22 cellular contexts compared by ENCODE assay signal in genomic region chr1:22237433-22238093, GRCh38.
"Had no signal": no experiment of that assay in that cellular context is flagged by ENCODE, and none has a peak within 500 bp of the region (broad histone marks: within the 10 kb centered on the region; RNA-seq: fewer than 3 reads in every experiment).

No MANE protein-coding gene starts in this region.

- H3K9me3 Mint-ChIP-seq: activated CD4-positive, alpha-beta memory T cell treated with anti-CD3 and anti-CD28 coated beads for 36 hours; activated naive CD4-positive, alpha-beta T cell treated with anti-CD3 and anti-CD28 coated beads for 36 hours; activated naive CD8-positive, alpha-beta T cell treated with anti-CD3 and anti-CD28 coated beads, Interleukin-2, amount 10 ng/mL, durations not matched to agents 7 days and 5 days; activated T-cell treated with anti-CD3 and anti-CD28 coated beads, Interleukin-2, amount 50 U/mL, for 72 hours; natural killer cell treated with Interleukin-12 subunit alpha and Interleukin-12 subunit beta and Interleukin-15 and Interleukin-18, amount 100 ng/mL, for 72 hours; stimulated activated naive CD8-positive, alpha-beta T cell treated with anti-CD3 and anti-CD28 coated beads, Interleukin-15, Interleukin-2, amounts not matched to agents 100 ng/mL and 50 ng/mL, for 24 hours; T-helper 1 cell treated with Interleukin-12 subunit alpha and Interleukin-12 subunit beta and Interleukin-4 antibody, amounts not matched to agents 30 μg/mL and 1 μg/mL, for 36 hours; type B pancreatic cell had no signal

- ATAC-seq: activated T-cell treated with anti-CD3 and anti-CD28 coated beads, Interleukin-2, amount 50 U/mL, for 72 hours; heart right ventricle; natural killer cell treated with Interleukin-12 subunit alpha and Interleukin-12 subunit beta and Interleukin-15 and Interleukin-18, amount 100 ng/mL, for 72 hours; pancreas; psoas muscle had no signal

- H3K27me3 Mint-ChIP-seq: type B pancreatic cell had no signal

- H3K9me3 ChIP-seq: heart right ventricle, neutrophil, pancreas, psoas muscle, right atrium auricular region had no signal

- H3K27ac Mint-ChIP-seq: activated CD4-positive, alpha-beta memory T cell treated with anti-CD3 and anti-CD28 coated beads for 36 hours; activated naive CD4-positive, alpha-beta T cell treated with anti-CD3 and anti-CD28 coated beads for 36 hours; activated naive CD8-positive, alpha-beta T cell treated with anti-CD3 and anti-CD28 coated beads, Interleukin-2, amount 10 ng/mL, durations not matched to agents 7 days and 5 days; activated T-cell treated with anti-CD3 and anti-CD28 coated beads, Interleukin-2, amount 50 U/mL, for 72 hours; natural killer cell treated with Interleukin-12 subunit alpha and Interleukin-12 subunit beta and Interleukin-15 and Interleukin-18, amount 100 ng/mL, for 72 hours; stimulated activated naive CD8-positive, alpha-beta T cell treated with anti-CD3 and anti-CD28 coated beads, Interleukin-15, Interleukin-2, amounts not matched to agents 100 ng/mL and 50 ng/mL, for 24 hours; T-helper 1 cell treated with Interleukin-12 subunit alpha and Interleukin-12 subunit beta and Interleukin-4 antibody, amounts not matched to agents 30 μg/mL and 1 μg/mL, for 36 hours; type B pancreatic cell had no signal

- H3K27me3 ChIP-seq: pancreas, right atrium auricular region had no signal

- H3K4me3 Mint-ChIP-seq: activated CD4-positive, alpha-beta memory T cell treated with anti-CD3 and anti-CD28 coated beads for 36 hours; activated naive CD4-positive, alpha-beta T cell treated with anti-CD3 and anti-CD28 coated beads for 36 hours; activated naive CD8-positive, alpha-beta T cell treated with anti-CD3 and anti-CD28 coated beads, Interleukin-2, amount 10 ng/mL, durations not matched to agents 7 days and 5 days; activated T-cell treated with anti-CD3 and anti-CD28 coated beads, Interleukin-2, amount 50 U/mL, for 72 hours; natural killer cell treated with Interleukin-12 subunit alpha and Interleukin-12 subunit beta and Interleukin-15 and Interleukin-18, amount 100 ng/mL, for 72 hours; stimulated activated naive CD8-positive, alpha-beta T cell treated with anti-CD3 and anti-CD28 coated beads, Interleukin-15, Interleukin-2, amounts not matched to agents 100 ng/mL and 50 ng/mL, for 24 hours; T-helper 1 cell treated with Interleukin-12 subunit alpha and Interleukin-12 subunit beta and Interleukin-4 antibody, amounts not matched to agents 30 μg/mL and 1 μg/mL, for 36 hours; type B pancreatic cell had no signal

- H3K27ac ChIP-seq: epithelial cell of prostate, heart right ventricle, neutrophil, pancreas, psoas muscle, right atrium auricular region had no signal

- DNase-seq: activated CD4-positive, alpha-beta memory T cell treated with anti-CD3 and anti-CD28 coated beads for 36 hours; activated CD4-positive, alpha-beta T cell treated with anti-CD3 and anti-CD28 coated beads for 48 hours; activated effector memory CD4-positive, alpha-beta T cell treated with Interleukin-2 at 50 U/mL for 16 hours; activated naive CD4-positive, alpha-beta T cell treated with anti-CD3 and anti-CD28 coated beads for 36 hours; activated naive CD8-positive, alpha-beta T cell treated with anti-CD3 and anti-CD28 coated beads, Interleukin-2, amount 10 ng/mL, durations not matched to agents 7 days and 5 days; activated T-cell treated with anti-CD3 and anti-CD28 coated beads, Interleukin-2, amount 50 U/mL, for 72 hours; amygdala; cerebellar nuclear complex; foreskin fibroblast; heart right ventricle; islet precursor cell; stimulated activated CD4-positive, alpha-beta T cell treated with anti-CD3 and anti-CD28 coated beads, Interleukin-12 subunit alpha, Interleukin-12 subunit beta, amount 100 ng/mL, for 4 hours; stimulated activated CD4-positive, alpha-beta T cell treated with anti-CD3 and anti-CD28 coated beads, Interleukin-4, amount 100 ng/mL, for 4 hours had no signal

- H3K4me1 ChIP-seq: heart right ventricle, pancreas, psoas muscle, right atrium auricular region had no signal

- H3K36me3 Mint-ChIP-seq: activated CD4-positive, alpha-beta memory T cell treated with anti-CD3 and anti-CD28 coated beads for 36 hours; activated naive CD8-positive, alpha-beta T cell treated with anti-CD3 and anti-CD28 coated beads, Interleukin-2, amount 10 ng/mL, durations not matched to agents 7 days and 5 days; natural killer cell treated with Interleukin-12 subunit alpha and Interleukin-12 subunit beta and Interleukin-15 and Interleukin-18, amount 100 ng/mL, for 72 hours; type B pancreatic cell had no signal

- H3K4me3 ChIP-seq: heart right ventricle, pancreas, psoas muscle, right atrium auricular region had no signal

- H3K36me3 ChIP-seq: heart right ventricle, neutrophil, pancreas, right atrium auricular region had no signal

- H3K4me1 Mint-ChIP-seq: activated naive CD8-positive, alpha-beta T cell treated with anti-CD3 and anti-CD28 coated beads, Interleukin-2, amount 10 ng/mL, durations not matched to agents 7 days and 5 days had no signal
